ENCODE assay signal across 11 cellular contexts in the genomic region with DNA sequence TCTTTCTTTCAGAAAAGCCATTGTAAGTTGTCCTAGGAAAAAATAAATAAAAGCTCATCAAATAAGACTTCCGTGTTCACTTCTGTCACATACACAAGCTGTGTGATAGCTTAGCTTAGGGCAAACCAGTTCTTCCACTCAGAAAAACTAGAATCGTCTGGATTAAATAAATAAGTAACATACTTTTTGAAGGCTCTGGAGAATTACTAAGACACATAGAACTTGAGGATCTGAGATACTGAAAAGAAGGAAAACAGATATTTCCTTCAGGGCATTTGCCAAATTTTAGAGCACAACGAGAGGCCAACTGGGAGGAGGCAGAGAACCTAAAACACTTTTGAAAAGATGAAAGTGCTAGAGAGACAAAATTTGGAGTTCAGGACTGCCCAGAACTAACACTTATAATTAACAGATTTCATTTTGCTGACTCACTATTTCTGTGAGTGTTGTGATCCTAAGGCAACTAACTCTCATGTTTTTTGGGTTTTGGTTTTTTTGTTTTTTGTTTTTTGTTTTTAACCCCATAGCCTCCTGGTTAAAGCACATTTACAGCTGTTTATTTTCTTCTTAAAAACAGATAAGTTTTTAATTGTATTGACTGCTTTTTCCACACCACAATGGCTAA. TPM values are rescaled to one million over a fixed set of nuclear protein-coding genes. Genes with fewer than 3 reads are reported as not detected.
A peak's percentile ranks its signal among the peaks of the same experiment; 100 is the strongest.
DNase-seq lines count a peak whose midpoint lies in the region; ATAC-seq, FAIRE-seq and TF ChIP-seq lines count a peak whose summit lies in the region.
"Had no signal": no experiment of that assay in that cellular context is flagged by ENCODE, and none has a peak within 500 bp of the region (broad histone marks: within the 10 kb centered on the region; RNA-seq: fewer than 3 reads in every experiment).

No MANE protein-coding gene starts in this region.

- no peaks in the 10 kb centered on the region for H3K9me3 Mint-ChIP-seq in H9
- no peaks in the 10 kb centered on the region for H3K9me3 Mint-ChIP-seq in T-cell

- H3K4me1 Mint-ChIP-seq in H9 (0 out of 4 replicates have a peak, but pooled peaks cover 0 to 2% of the 10 kb centered on the region in 2 experiments), T-cell (peaks cover 42 to 59% (median 49%) of the 10 kb centered on the region in 3 donors)

- H3K36me3 Mint-ChIP-seq in H9 (ENCODE audit: insufficient read depth in 1 of 3, low read depth in 3 of 3) (no peaks in the 10 kb centered on the region), T-cell (no peaks in the 10 kb centered on the region)

- no peaks in the 10 kb centered on the region for H4K20me1 ChIP-seq in H9 (ENCODE audit: control insufficient read depth, insufficient read depth, insufficient read length)

- no peaks in the 10 kb centered on the region for H3K79me2 ChIP-seq in H9 (ENCODE audit: insufficient read depth, low read length)

- H3K9ac ChIP-seq in H9 (ENCODE audit: extremely low read depth, insufficient read length, low read length), result no peak overlapping the region

- H3K27me3 ChIP-seq in H9 (ENCODE audit: insufficient read depth, low read length) (no peaks in the 10 kb centered on the region), pancreas (no peaks in the 10 kb centered on the region)

- H3K27ac ChIP-seq in H9 (ENCODE audit: insufficient read length, low read depth, low read length), result no peak overlapping the region
- H3K27ac ChIP-seq in pancreas, result peak overlapping the region in 2 of 4 donors; percentile 4 to 23

- H2BK120ac ChIP-seq in H9 (ENCODE audit: low read depth, low read length, poor library complexity, severe bottlenecking), result no peak overlapping the region

- H3K36me3 ChIP-seq in pancreas, result no peaks in the 10 kb centered on the region

- TF ChIP-seq CTCF in H9 (conservative IDR thresholded peaks at IDR 0.05) (no peak), pancreas (IDR thresholded peaks at IDR 0.05) (no peak)

- H3K4ac ChIP-seq in H9 (ENCODE audit: low read depth, low read length), result no peak overlapping the region

- no peak overlapping the region for H2BK12ac ChIP-seq in H9 (ENCODE audit: insufficient read length, low read depth, low read length)

- H3K4me2 ChIP-seq in H9 (ENCODE audit: insufficient read depth, insufficient read length, low read length), result no peak overlapping the region

- no peak overlapping the region for H3K4me3 Mint-ChIP-seq in H9
- no peak overlapping the region for H3K4me3 Mint-ChIP-seq in T-cell

- CTCF ChIA-PET in T-cell (lab: Charles Lee), result interaction anchor here (0.6 to 1.1 kb wide), 3 partner anchors 21 to 33 kb away, joined by 3 to 6 read pairs (median 4); no protein-coding TSS in a partner anchor

- H2BK20ac ChIP-seq in H9 (ENCODE audit: low read depth, low read length, poor library complexity, severe bottlenecking), result no peak overlapping the region

- no peak overlapping the region for H2BK5ac ChIP-seq in H9 (ENCODE audit: insufficient read length, low read length)

- no peak overlapping the region for H4K8ac ChIP-seq in H9 (replicated peaks; ENCODE audit: insufficient read length, low read depth, low read length)

- H3K9me3 ChIP-seq in H9 (ENCODE audit: control insufficient read depth, low read depth, low read length) (no peaks in the 10 kb centered on the region), pancreas (no peaks in the 10 kb centered on the region)

- H3K23me2 ChIP-seq in H9 (ENCODE audit: insufficient read length, low read depth, low read length, poor library complexity, severe bottlenecking), result no peaks in the 10 kb centered on the region

- no CpG with 5 or more reads among the region's 3 CpGs for WGBS in H9 (ENCODE audit: extremely low coverage, insufficient read length, low lambda C conversion rate)
- WGBS in pancreas, 2 donors, result 6 to 8% methylated on average over 3 of the region's 3 CpGs

- no peak overlapping the region for H2AK5ac ChIP-seq in H9 (ENCODE audit: insufficient read length, low read length)

- no peaks in the 10 kb centered on the region for H3K79me1 ChIP-seq in H9 (ENCODE audit: insufficient read depth, low read depth, low read length, poor library complexity, severe bottlenecking)

- H4K5ac ChIP-seq in H9 (ENCODE audit: insufficient read length, low read depth, low read length), result no peak overlapping the region

- intact Hi-C loops in pancreas (cut with DNase I), result no loop called here

- no peak overlapping the region for H4K91ac ChIP-seq in H9 (ENCODE audit: insufficient read length, low read depth, low read length)

- H3K23ac ChIP-seq in H9 (ENCODE audit: insufficient read length, low read depth, low read length), result no peak overlapping the region

- H3K18ac ChIP-seq in H9 (ENCODE audit: insufficient read length, low read depth, low read length), result no peak overlapping the region

- H3K27ac Mint-ChIP-seq in H9, result peak overlapping the region in 2 of 3 experiments; percentile 48 to 81; a peak in 2 of 7 replicates
- peak overlapping the region; percentile 24 to 62 for H3K27ac Mint-ChIP-seq in T-cell

- no peak for DNase-seq in H9
- no peak for DNase-seq in T-cell
- no peak for DNase-seq in pancreas
- DNase-seq in NOMO-1 treated with dmso at 0.1 percent for 144 hours (lab: John Stamatoyannopoulos, UW; ENCODE audit: unreplicated experiment), result no peak
- DNase-seq in COLO829 (ENCODE audit: low spot score), result no peak
- DNase-seq in NCI-H1930 (lab: John Stamatoyannopoulos, UW), result no peak
- DNase-seq in glomerular visceral epithelial cell (ENCODE audit: extremely low spot score), result no peak
- DNase-seq: caudate nucleus, left cardiac atrium, NCI-H526 treated with DMSO at 0.1 percent for 48 hours had no signal

- no peak overlapping the region for H3T11ph ChIP-seq in H9 (ENCODE audit: low read length)

- ATAC-seq in T-cell (replicated peaks in 1 of 4) (no peak), esophagus mucosa (peak; percentile 81), pancreas (peak in 3 of 4 donors; percentile 61 to 83 (median 75))
- ATAC-seq: left cardiac atrium had no signal

- H2BK15ac ChIP-seq in H9 (ENCODE audit: low read depth, low read length), result no peak overlapping the region

- H3K4me1 ChIP-seq in H9 (ENCODE audit: insufficient read depth, low read length) (no peaks in the 10 kb centered on the region), pancreas (peaks cover 0 to 5% (median 0%) of the 10 kb centered on the region in 3 donors)

- H3K27me3 Mint-ChIP-seq in H9 (ENCODE audit: low read depth) (no peaks in the 10 kb centered on the region), T-cell (no peaks in the 10 kb centered on the region)

- POLR2A ChIA-PET in T-cell (lab: Charles Lee), result interaction anchor here in 1 of 2 donors (0.6 to 0.7 kb wide), 6 partner anchors 31 to 577 kb away, joined by 3 to 9 read pairs (median 6); no protein-coding TSS in a partner anchor

- H3K4me3 ChIP-seq in pancreas, result no peak overlapping the region

- no peak overlapping the region for H3K56ac ChIP-seq in H9 (ENCODE audit: insufficient read length, low read depth, low read length)

- no peak for FAIRE-seq in pancreas (lab: Jason Lieb, UNC)

- H3K14ac ChIP-seq in H9 (ENCODE audit: insufficient read depth, low read length), result no peak overlapping the region

- no peak overlapping the region for H2AFZ ChIP-seq in H9 (ENCODE audit: low read length)

RNA-seq across cellular contexts. Expression of gene THEMIS, which starts 38.7 kb away (rescaled TPM):
- total RNA-seq in H9 (2021), result not detected in 2 replicates
- total RNA-seq in T-cell, result 10 to 100 TPM; 55.5 to 93.3 (median 69.4) TPM
- total RNA-seq in esophagus mucosa, result 0.16 TPM
- total RNA-seq in pancreas, result under 1 TPM; 0.09 to 0.70 (median 0.28) TPM
- under 1 TPM in 1 of 2 donors, not detected in 1; 0.05 TPM for polyA plus RNA-seq in pancreas

Comparison
In these comparisons a context has a peak if more than half of its experiments do, and no peak if none do; other contexts are left out.
1. ATAC-seq: peak in esophagus mucosa (single experiment) and pancreas (3 of 4); none in T-cell (0 of 4).
2. RNA of gene THEMIS, which starts 38.7 kb away (total RNA-seq): 55.5 to 93.3 TPM in T-cell; 0.09 to 0.70 TPM in pancreas, 0.16 TPM in esophagus mucosa (single experiment) and not detected in H9; every median in the first group is over 10 times any median in the second.